ENCODE assay signal across 27 cellular contexts in the genomic region with DNA sequence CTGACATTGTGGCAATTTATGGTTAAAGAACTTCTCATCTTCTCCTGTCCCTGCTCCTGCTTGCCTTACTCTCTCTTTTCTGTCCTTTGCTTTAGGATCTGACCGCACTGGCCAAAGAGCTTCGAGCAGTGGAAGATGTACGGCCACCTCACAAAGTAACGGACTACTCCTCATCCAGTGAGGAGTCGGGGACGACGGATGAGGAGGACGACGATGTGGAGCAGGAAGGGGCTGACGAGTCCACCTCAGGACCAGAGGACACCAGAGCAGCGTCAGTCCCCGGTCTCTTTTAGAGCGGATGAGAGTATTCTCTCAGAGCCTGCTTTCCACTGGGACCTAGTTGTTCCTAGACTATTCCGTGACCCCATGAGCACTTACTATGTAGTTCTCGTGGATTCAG.
DNase-seq lines count a peak whose midpoint lies in the region; ATAC-seq and TF ChIP-seq lines count a peak whose summit lies in the region.
"Had no signal": no experiment of that assay in that cellular context is flagged by ENCODE, and none has a peak within 500 bp of the region (broad histone marks: within the 10 kb centered on the region; RNA-seq: fewer than 3 reads in every experiment).

No MANE protein-coding gene starts in this region.

- DNase-seq in T-helper 2 cell treated with Interferon-gamma antibody and Interleukin-4, amounts not matched to agents 5 μg/mL and 100 μg/mL, for 36 hours (ENCODE audit: low spot score): no peak
- DNase-seq in T-helper 2 cell (no peak), T-helper 17 cell (no peak), endothelial cell (ENCODE audit: low spot score) (no peak), neural crest cell (ENCODE audit: low read depth, low spot score) (no peak), NCI-H2196 treated with DMSO at 0.1 percent for 48 hours (lab: John Stamatoyannopoulos, UW; ENCODE audit: unreplicated experiment) (no peak)
- DNase-seq: CD8-positive, alpha-beta memory T cell; DMS 273 treated with DMSO at 0.1 percent for 48 hours; DMS79; EL; GDM1; Kasumi-1; NCI-H1092 treated with DMSO at 0.1 percent for 48 hours; NCI-H1436; NCI-H187; NCI-H2171 treated with DMSO at 0.1 percent for 48 hours; NCI-H446; NCI-H526; NCI-H82; NK-92 treated with Interleukin-12 subunit alpha and Interleukin-12 subunit beta, amount 100 ng/mL, for 24 hours; PC-3; SJCRH30 had no signal

- H3K9me3 Mint-ChIP-seq in T-helper 2 cell treated with Interferon-gamma antibody and Interleukin-4, amounts not matched to agents 5 μg/mL and 100 μg/mL, for 36 hours: no peaks in the 10 kb centered on the region
- H3K9me3 Mint-ChIP-seq in endothelial cell (ENCODE audit: unreplicated experiment): no peaks in the 10 kb centered on the region
- no peaks in the 10 kb centered on the region for H3K9me3 Mint-ChIP-seq in neural crest cell
- H3K9me3 Mint-ChIP-seq: CD8-positive, alpha-beta memory T cell had no signal

- ATAC-seq in T-helper 17 cell: no peak
- ATAC-seq in HG03045 (IDR thresholded peaks at IDR 0.05; ENCODE audit: unreplicated experiment): no peak
- ATAC-seq in GM21367 (IDR thresholded peaks at IDR 0.05; ENCODE audit: unreplicated experiment): no peak
- ATAC-seq: GM12878, K562, PC-3 had no signal

- peaks cover 65% of the 10 kb centered on the region for H3K36me3 Mint-ChIP-seq in T-helper 2 cell treated with Interferon-gamma antibody and Interleukin-4, amounts not matched to agents 5 μg/mL and 100 μg/mL, for 36 hours (ENCODE audit: low read depth)
- H3K36me3 Mint-ChIP-seq in T-helper 17 cell (ENCODE audit: low read depth): peaks cover 15% of the 10 kb centered on the region
- peaks cover 66% of the 10 kb centered on the region for H3K36me3 Mint-ChIP-seq in endothelial cell (ENCODE audit: low read depth, unreplicated experiment)
- peaks cover 33% of the 10 kb centered on the region for H3K36me3 Mint-ChIP-seq in neural crest cell (ENCODE audit: low read depth)

- H3K27ac Mint-ChIP-seq in T-helper 2 cell treated with Interferon-gamma antibody and Interleukin-4, amounts not matched to agents 5 μg/mL and 100 μg/mL, for 36 hours: peak overlapping the region; percentile 4
- H3K27ac Mint-ChIP-seq in T-helper 17 cell: peak overlapping the region; percentile 62
- H3K27ac Mint-ChIP-seq in endothelial cell (ENCODE audit: unreplicated experiment): no peak overlapping the region
- peak overlapping the region; percentile 63 for H3K27ac Mint-ChIP-seq in neural crest cell (ENCODE audit: unreplicated experiment)
- H3K27ac Mint-ChIP-seq: B cell had no signal

- H3K4me1 Mint-ChIP-seq in T-helper 2 cell treated with Interferon-gamma antibody and Interleukin-4, amounts not matched to agents 5 μg/mL and 100 μg/mL, for 36 hours (ENCODE audit: low read depth): peaks cover 9% of the 10 kb centered on the region
- H3K4me1 Mint-ChIP-seq in T-helper 17 cell (no peaks in the 10 kb centered on the region), endothelial cell (ENCODE audit: unreplicated experiment) (peaks cover 17% of the 10 kb centered on the region), neural crest cell (peaks cover 12% of the 10 kb centered on the region)
- H3K4me1 Mint-ChIP-seq: B cell; CD8-positive, alpha-beta memory T cell had no signal

- no peaks in the 10 kb centered on the region for H3K9me3 ChIP-seq in T-helper 17 cell (ENCODE audit: control insufficient read depth, low read length, poor library complexity, severe bottlenecking)
- H3K9me3 ChIP-seq: SJCRH30 had no signal

- TF ChIP-seq CTCF in endothelial cell (IDR thresholded peaks at IDR 0.05; ENCODE audit: unreplicated experiment) (no peak), neural crest cell (conservative IDR thresholded peaks at IDR 0.05) (no peak)

- H3K4me3 Mint-ChIP-seq in T-helper 2 cell treated with Interferon-gamma antibody and Interleukin-4, amounts not matched to agents 5 μg/mL and 100 μg/mL, for 36 hours: no peak overlapping the region
- H3K4me3 Mint-ChIP-seq in T-helper 17 cell (no peak overlapping the region), endothelial cell (ENCODE audit: unreplicated experiment) (peak overlapping the region; percentile 5), neural crest cell (no peak overlapping the region)
- H3K4me3 Mint-ChIP-seq: B cell; CD8-positive, alpha-beta memory T cell had no signal

- no peaks in the 10 kb centered on the region for H3K27me3 Mint-ChIP-seq in T-helper 2 cell treated with Interferon-gamma antibody and Interleukin-4, amounts not matched to agents 5 μg/mL and 100 μg/mL, for 36 hours (ENCODE audit: low read depth)
- H3K27me3 Mint-ChIP-seq in T-helper 17 cell (no peaks in the 10 kb centered on the region), endothelial cell (ENCODE audit: unreplicated experiment) (peaks cover 6% of the 10 kb centered on the region), neural crest cell (ENCODE audit: low read depth) (no peaks in the 10 kb centered on the region)
- H3K27me3 Mint-ChIP-seq: B cell had no signal
